In the genomic region with DNA sequence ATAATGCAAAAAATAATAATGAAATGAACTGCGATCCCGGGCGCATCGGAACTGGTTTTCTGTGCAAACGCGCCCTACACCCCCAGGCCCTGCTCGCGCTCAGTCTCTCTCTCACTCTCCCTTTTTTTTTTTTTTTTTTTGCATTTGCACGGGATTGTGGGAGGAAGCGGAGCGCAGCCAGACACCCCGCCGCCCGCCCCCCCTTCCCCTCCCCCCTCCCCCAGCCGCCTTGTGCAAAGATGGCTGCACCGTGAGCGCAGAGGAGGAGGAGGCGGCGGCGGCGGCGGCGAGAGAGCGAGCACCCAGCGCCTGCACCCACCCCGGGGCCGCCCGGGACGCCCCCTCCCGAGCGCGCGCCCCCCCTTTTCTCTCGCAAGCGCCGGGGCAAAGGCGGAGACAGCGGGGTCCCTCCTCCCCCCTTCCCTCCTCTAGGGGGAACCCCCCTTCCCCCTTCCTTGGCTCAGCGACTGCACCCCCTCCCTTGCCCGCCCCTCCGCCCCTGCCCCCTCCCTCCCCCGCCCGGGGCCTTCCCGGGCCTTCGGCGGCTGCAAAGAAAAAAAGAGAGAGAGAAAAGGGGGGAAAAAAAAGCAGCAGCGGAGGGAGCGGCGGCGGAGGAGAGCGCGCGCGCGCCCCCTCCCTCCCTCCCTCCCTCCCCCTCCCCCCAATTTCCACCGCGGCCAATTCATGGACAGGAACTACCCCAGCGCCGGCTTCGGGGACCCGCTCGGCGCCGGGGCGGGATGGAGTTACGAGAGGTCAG, we compare ENCODE assay signal across 8 cellular contexts. TPM values are rescaled to one million over a fixed set of nuclear protein-coding genes. Genes with fewer than 3 reads are reported as not detected.
DNase-seq lines count a peak whose midpoint lies in the region; ATAC-seq and TF ChIP-seq lines count a peak whose summit lies in the region.

A gene with protein sequence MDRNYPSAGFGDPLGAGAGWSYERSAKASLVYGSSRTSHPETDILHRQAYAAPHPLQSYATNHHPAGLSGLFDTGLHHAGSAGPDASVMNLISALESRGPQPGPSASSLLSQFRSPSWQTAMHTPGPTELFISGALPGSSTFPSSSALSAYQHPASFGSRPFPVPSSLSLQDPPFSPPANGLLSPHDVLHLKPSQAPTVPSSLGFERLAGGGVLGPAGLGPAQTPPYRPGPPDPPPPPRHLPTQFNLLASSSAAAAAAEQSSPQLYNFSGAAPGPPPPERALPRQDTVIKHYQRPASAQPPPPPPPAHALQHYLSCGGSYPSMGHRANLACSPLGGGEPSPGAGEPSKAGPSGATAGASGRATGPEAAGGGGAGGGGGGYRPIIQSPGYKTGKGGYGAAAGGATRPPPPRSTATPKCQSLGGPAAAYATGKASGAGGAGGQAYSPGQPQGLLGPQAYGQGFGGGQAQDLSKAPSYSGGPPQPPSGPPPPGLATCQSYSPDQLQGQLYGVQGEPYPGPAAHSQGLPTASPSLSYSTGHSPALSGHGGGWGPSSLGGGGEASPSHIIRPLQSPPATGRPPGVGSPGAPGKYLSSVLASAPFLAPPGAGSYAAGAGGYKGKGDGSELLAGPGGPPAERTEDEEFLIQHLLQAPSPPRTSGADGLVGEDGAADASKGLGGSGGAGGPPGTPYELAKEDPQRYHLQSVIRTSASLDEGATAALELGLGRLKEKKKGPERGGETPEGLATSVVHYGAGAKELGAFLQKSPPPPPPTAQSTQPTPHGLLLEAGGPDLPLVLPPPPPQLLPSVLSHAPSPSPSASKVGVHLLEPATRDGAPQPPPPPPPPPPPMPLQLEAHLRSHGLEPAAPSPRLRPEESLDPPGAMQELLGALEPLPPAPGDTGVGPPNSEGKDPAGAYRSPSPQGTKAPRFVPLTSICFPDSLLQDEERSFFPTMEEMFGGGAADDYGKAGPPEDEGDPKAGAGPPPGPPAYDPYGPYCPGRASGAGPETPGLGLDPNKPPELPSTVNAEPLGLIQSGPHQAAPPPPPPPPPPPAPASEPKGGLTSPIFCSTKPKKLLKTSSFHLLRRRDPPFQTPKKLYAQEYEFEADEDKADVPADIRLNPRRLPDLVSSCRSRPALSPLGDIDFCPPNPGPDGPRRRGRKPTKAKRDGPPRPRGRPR (N-terminal part only) (plus strand): TSS at position 212 of the 760 bp plus-strand sequence. CDS start 473 bp downstream, at position 685.

- H3K27ac ChIP-seq in MM.1S (ENCODE audit: low read length) (peak within 1 kb of the TSS; percentile 88), SK-N-SH (ENCODE audit: low read depth in 2 of 2, low read length in 1 of 2) (peak within 1 kb of the TSS; percentile 78 to 95), gastroesophageal sphincter (peak within 1 kb of the TSS; percentile 77 to 98 (median 94)), neural progenitor cell (peak within 1 kb of the TSS; percentile 86), tibial artery (peak within 1 kb of the TSS; percentile 86 to 92)

- H3K9me2 ChIP-seq in MM.1S (replicated peaks; ENCODE audit: insufficient read depth, low read length) (no peaks in the 10 kb centered on the region), SK-N-SH (no peaks in the 10 kb centered on the region)

- peak in 1 of 2 donors; percentile 25 for TF ChIP-seq POLR2A in gastroesophageal sphincter (IDR thresholded peaks at IDR 0.05)

- H3F3A ChIP-seq in MM.1S (ENCODE audit: insufficient read depth, low read length) = peaks cover 31% of the 10 kb centered on the region
- peaks cover 29% of the 10 kb centered on the region for H3F3A ChIP-seq in SK-N-SH (replicated peaks; ENCODE audit: insufficient read depth)
- H3F3A ChIP-seq in neural progenitor cell (ENCODE audit: low read depth) = peaks cover 43% of the 10 kb centered on the region

- POLR2A ChIA-PET in SK-N-SH (lab: Yijun Ruan, JAX) = interaction anchor here (1.1 to 1.5 kb wide), 2 partner anchors 10 to 49 kb away, joined by 3 to 11 read pairs; a partner anchor contains a TSS

- under 1% methylated on average over 51 of the region's 66 CpGs for WGBS in SK-N-SH (ENCODE audit: low lambda C conversion rate)
- WGBS in gastroesophageal sphincter (ENCODE audit: low coverage in 1 of 2), 2 donors = 0 to 1% methylated on average over 9 to 10 of the region's 66 CpGs

- H3K27me3 ChIP-seq in MM.1S (replicated peaks; ENCODE audit: insufficient read depth, low read length) (no peaks in the 10 kb centered on the region), SK-N-SH (ENCODE audit: insufficient read depth) (no peaks in the 10 kb centered on the region), gastroesophageal sphincter (no peaks in the 10 kb centered on the region), neural progenitor cell (no peaks in the 10 kb centered on the region), tibial artery (no peaks in the 10 kb centered on the region)

- H3K9me3 Mint-ChIP-seq in activated naive CD4-positive, alpha-beta T cell treated with anti-CD3 and anti-CD28 coated beads, Interleukin-2, amount 10 ng/mL, durations not matched to agents 7 days and 5 days = no peaks in the 10 kb centered on the region
- no peaks in the 10 kb centered on the region for H3K9me3 Mint-ChIP-seq in neural progenitor cell

- H3K9ac ChIP-seq in ES-I3 (ENCODE audit: low read depth, low read length) (peak within 1 kb of the TSS; percentile 89), MM.1S (ENCODE audit: low read length) (peak within 1 kb of the TSS; percentile 90), SK-N-SH (peak within 1 kb of the TSS; percentile 88), neural progenitor cell (peak within 1 kb of the TSS; percentile 68)

- H2AFZ ChIP-seq in MM.1S (ENCODE audit: low read length) (peak within 1 kb of the TSS; percentile 76), SK-N-SH (ENCODE audit: low read depth) (peak within 1 kb of the TSS; percentile 7; the same call in 1 of the 2 replicates), neural progenitor cell (replicated peaks) (peak within 1 kb of the TSS; percentile 2)

- H4K20me1 ChIP-seq in MM.1S (ENCODE audit: insufficient read depth, low read length) (no peaks in the 10 kb centered on the region), SK-N-SH (ENCODE audit: insufficient read depth) (peaks cover 27% of the 10 kb centered on the region), neural progenitor cell (ENCODE audit: low read depth) (peaks cover 39% of the 10 kb centered on the region)

- H3K27me3 Mint-ChIP-seq in activated naive CD4-positive, alpha-beta T cell treated with anti-CD3 and anti-CD28 coated beads, Interleukin-2, amount 10 ng/mL, durations not matched to agents 7 days and 5 days = peaks cover 32% of the 10 kb centered on the region
- peaks cover 7% of the 10 kb centered on the region for H3K27me3 Mint-ChIP-seq in neural progenitor cell (ENCODE audit: insufficient read depth, low read depth)

- H3K4me3 Mint-ChIP-seq in activated naive CD4-positive, alpha-beta T cell treated with anti-CD3 and anti-CD28 coated beads, Interleukin-2, amount 10 ng/mL, durations not matched to agents 7 days and 5 days = peak within 1 kb of the TSS; percentile 91
- peak within 1 kb of the TSS; percentile 90 for H3K4me3 Mint-ChIP-seq in neural progenitor cell

- no peaks in the 10 kb centered on the region for H3K9me3 ChIP-seq in ES-I3 (ENCODE audit: control insufficient read depth, insufficient read depth, low read length)
- no peaks in the 10 kb centered on the region for H3K9me3 ChIP-seq in MM.1S (replicated peaks; ENCODE audit: insufficient read depth, low read length)
- H3K9me3 ChIP-seq in SK-N-SH = no peaks in the 10 kb centered on the region
- no peaks in the 10 kb centered on the region for H3K9me3 ChIP-seq in gastroesophageal sphincter
- H3K9me3 ChIP-seq in neural progenitor cell (ENCODE audit: low read depth) = no peaks in the 10 kb centered on the region
- no peaks in the 10 kb centered on the region for H3K9me3 ChIP-seq in tibial artery

- peaks cover 40% of the 10 kb centered on the region for H3K4me1 Mint-ChIP-seq in activated naive CD4-positive, alpha-beta T cell treated with anti-CD3 and anti-CD28 coated beads, Interleukin-2, amount 10 ng/mL, durations not matched to agents 7 days and 5 days
- H3K4me1 Mint-ChIP-seq in neural progenitor cell = peaks cover 19% of the 10 kb centered on the region

- ATAC-seq in gastroesophageal sphincter (peak; percentile 29), HG03342 (IDR thresholded peaks at IDR 0.05; ENCODE audit: unreplicated experiment) (no peak)

- H3K4me3 ChIP-seq in MM.1S (ENCODE audit: low read length) = peak within 1 kb of the TSS; percentile 94
- H3K4me3 ChIP-seq in SK-N-SH (ENCODE audit: low read depth in 2 of 2, low read length in 1 of 2) = peak within 1 kb of the TSS; percentile 79 to 90
- peak within 1 kb of the TSS; percentile 89 to 94 for H3K4me3 ChIP-seq in gastroesophageal sphincter
- H3K4me3 ChIP-seq in neural progenitor cell = peak within 1 kb of the TSS; percentile 87
- H3K4me3 ChIP-seq in tibial artery = peak within 1 kb of the TSS; percentile 87 to 96

- H3K27ac Mint-ChIP-seq in activated naive CD4-positive, alpha-beta T cell treated with anti-CD3 and anti-CD28 coated beads, Interleukin-2, amount 10 ng/mL, durations not matched to agents 7 days and 5 days = peak within 1 kb of the TSS; percentile 96
- H3K27ac Mint-ChIP-seq in neural progenitor cell = peak within 1 kb of the TSS; percentile 81

- intact Hi-C loops in tibial artery (cut with DNase I; ENCODE audit: low total_unique reads) = loop anchor here (2.0 kb wide), 1 partner anchor 86 kb away; a partner anchor contains a TSS

- CTCF ChIA-PET in SK-N-SH (lab: Yijun Ruan, JAX) = interaction anchor here (1.0 to 1.5 kb wide), 7 partner anchors 21 to 112 kb away, joined by 3 to 7 read pairs (median 3); no protein-coding TSS in a partner anchor
- CTCF ChIA-PET in activated naive CD4-positive, alpha-beta T cell treated with anti-CD3 and anti-CD28 coated beads, Interleukin-2, amount 10 ng/mL, durations not matched to agents 7 days and 5 days (lab: Charles Lee) = no interaction called here

- H3K36me3 Mint-ChIP-seq in activated naive CD4-positive, alpha-beta T cell treated with anti-CD3 and anti-CD28 coated beads, Interleukin-2, amount 10 ng/mL, durations not matched to agents 7 days and 5 days = peaks cover 13% of the 10 kb centered on the region
- H3K36me3 Mint-ChIP-seq in neural progenitor cell = peaks cover 5% of the 10 kb centered on the region

- TF ChIP-seq EP300 in SK-N-SH (IDR thresholded peaks at IDR 0.05; ENCODE audit: borderline replicate concordance in 1 of 2, low read depth in 1 of 2, low read length in 1 of 2) (no peak), gastroesophageal sphincter (IDR thresholded peaks at IDR 0.05) (no peak)

- H3K4me1 ChIP-seq in ES-I3 (ENCODE audit: insufficient read depth, low read length) (peaks cover 7% of the 10 kb centered on the region; the same call in 1 of the 2 replicates), MM.1S (ENCODE audit: low read length) (peaks cover 18% of the 10 kb centered on the region), SK-N-SH (ENCODE audit: control insufficient read depth in 1 of 2, insufficient read depth in 2 of 2, low read depth in 1 of 2, low read length in 1 of 2) (peaks cover 0 to 12% of the 10 kb centered on the region in 2 experiments; a peak in 1 of 4 replicates), gastroesophageal sphincter (peaks cover 0 to 53% (median 12%) of the 10 kb centered on the region in 3 donors), neural progenitor cell (peaks cover 6% of the 10 kb centered on the region), tibial artery (peaks cover 0 to 37% (median 15%) of the 10 kb centered on the region in 4 donors)

- DNase-seq in MM.1S (peak; percentile 78), SK-N-SH (peak; percentile 89), neural progenitor cell (ENCODE audit: low spot score) (peak; percentile 88), tibial artery (peak; percentile 35 to 83)
- peak; percentile 81 for DNase-seq in activated naive CD4-positive, alpha-beta T cell treated with anti-CD3 and anti-CD28 coated beads, Interleukin-2, amount 10 ng/mL, durations not matched to agents 7 days and 5 days

- H3K79me2 ChIP-seq in MM.1S (ENCODE audit: low read length) (peaks cover 43% of the 10 kb centered on the region), SK-N-SH (ENCODE audit: insufficient read depth) (peaks cover 37% of the 10 kb centered on the region), neural progenitor cell (ENCODE audit: low read depth) (peaks cover 49% of the 10 kb centered on the region)

- TF ChIP-seq CTCF in MM.1S (IDR thresholded peaks at IDR 0.05; ENCODE audit: low read length) = no peak
- no peak for TF ChIP-seq CTCF in SK-N-SH (IDR thresholded peaks at IDR 0.05)
- peak in 2 of 4 experiments; percentile 14 to 25 for TF ChIP-seq CTCF in gastroesophageal sphincter (IDR thresholded peaks at IDR 0.05)
- peak; percentile 14 for TF ChIP-seq CTCF in neural progenitor cell (IDR thresholded peaks at IDR 0.05)
- TF ChIP-seq CTCF in tibial artery (IDR thresholded peaks at IDR 0.05) = no peak

- H3K36me3 ChIP-seq in ES-I3 (ENCODE audit: insufficient read depth, low read length) (no peaks in the 10 kb centered on the region), MM.1S (replicated peaks; ENCODE audit: insufficient read depth, low read length) (no peaks in the 10 kb centered on the region), SK-N-SH (replicated peaks in 1 of 2; ENCODE audit: control insufficient read depth in 1 of 2, insufficient read depth in 2 of 2, low read length in 1 of 2) (peaks cover 12 to 20% of the 10 kb centered on the region in 2 experiments), gastroesophageal sphincter (peaks cover 0 to 22% of the 10 kb centered on the region in 2 donors), neural progenitor cell (no peaks in the 10 kb centered on the region), tibial artery (peaks cover 8 to 22% (median 20%) of the 10 kb centered on the region in 3 donors)

- peak within 1 kb of the TSS; percentile 100 for H3K4me2 ChIP-seq in MM.1S (ENCODE audit: low read depth, low read length)
- peak within 1 kb of the TSS; percentile 99 for H3K4me2 ChIP-seq in SK-N-SH
- peak within 1 kb of the TSS; percentile 98 for H3K4me2 ChIP-seq in neural progenitor cell

- TF ChIP-seq RAD21 in SK-N-SH (IDR thresholded peaks at IDR 0.05; ENCODE audit: low read length) = no peak

RNA-seq across cellular contexts. Expression of the gene that starts here (rescaled TPM):
- 0.71 and 1.7 TPM in 2 replicates for polyA plus RNA-seq in SK-N-SH (2012; rRNA removed)
- polyA plus RNA-seq in SK-N-SH (2012; cell fraction: cytosol; rRNA removed) = 1.4 and 1.8 TPM in 2 replicates
- 5.2 and 8.9 TPM in 2 replicates for polyA plus RNA-seq in SK-N-SH (2012; cell fraction: nucleus; rRNA removed)
- 10 to 100 TPM in 3 of 4 donors, 1 to 10 TPM in 1; 9.3 to 24.1 (median 14.8) TPM for total RNA-seq in gastroesophageal sphincter
- total RNA-seq in neural progenitor cell (ENCODE audit: low replicate concordance) = 3.2 and 9.0 TPM in 2 replicates

Comparison
In these comparisons a context has a peak if more than half of its experiments do, and no peak if none do; other contexts are left out.
1. H2AFZ ChIP-seq: peak in every context shown above with its lines; median percentile 76 in MM.1S; 7 in SK-N-SH; 2 in neural progenitor cell.